In the genomic region with DNA sequence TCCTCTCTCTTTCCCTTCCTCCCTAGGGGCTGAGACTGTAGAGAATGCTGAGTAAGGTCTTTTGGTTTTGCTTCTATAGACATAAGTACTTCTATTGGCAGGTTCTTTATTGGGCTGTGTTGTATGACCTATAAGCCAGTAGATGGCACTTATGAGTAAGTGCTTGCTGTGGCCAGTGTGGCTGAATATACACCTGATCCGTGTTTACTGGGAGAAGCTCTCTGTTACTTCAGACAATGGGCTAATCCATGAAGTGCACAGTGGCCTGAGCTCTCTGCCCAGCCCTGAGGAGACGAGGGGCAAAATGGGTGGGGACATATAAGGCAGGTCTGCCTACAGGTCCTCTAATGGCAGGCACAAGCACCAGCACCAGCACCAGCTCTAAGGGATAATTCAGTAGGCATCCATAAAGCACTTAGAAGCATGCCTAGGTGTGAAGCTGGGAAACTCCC, we compare ENCODE assay signal across 8 cellular contexts.
A peak's percentile ranks its signal among the peaks of the same experiment; 100 is the strongest.
DNase-seq lines count a peak whose midpoint lies in the region; ATAC-seq and TF ChIP-seq lines count a peak whose summit lies in the region.

No MANE protein-coding gene starts in this region.

- H3K9me3 ChIP-seq in gastroesophageal sphincter (peaks cover 0 to 8% (median 0%) of the 10 kb centered on the region in 3 donors), testis (no peaks in the 10 kb centered on the region)

- CTCF ChIA-PET in RWPE1 (lab: Yijun Ruan, JAX), result interaction anchor here (0.6 to 1.6 kb wide), 3 partner anchors 17 to 854 kb away, joined by 4 to 6 read pairs (median 4); no protein-coding TSS in a partner anchor

- intact Hi-C loops in testis (cut with DNase I; ENCODE audit: low total_unique reads) (no loop called here), head of caudate nucleus (cut with DNase I) (no loop called here)

- DNase-seq in GM10266 (ENCODE audit: extremely low spot score) (peak; percentile 39), HK-2 (ENCODE audit: unreplicated experiment) (peak; percentile 5), RWPE1 (ENCODE audit: low spot score) (peak; percentile 36), testis (peak; percentile 22), middle frontal gyrus (ENCODE audit: extremely low spot score, low spot score) (no peak), head of caudate nucleus (no peak)

- H3K4me1 ChIP-seq in gastroesophageal sphincter (no peaks in the 10 kb centered on the region), testis (no peaks in the 10 kb centered on the region)

- H3K27me3 ChIP-seq in gastroesophageal sphincter (no peaks in the 10 kb centered on the region), testis (no peaks in the 10 kb centered on the region)

- no peak for TF ChIP-seq EP300 in gastroesophageal sphincter (IDR thresholded peaks at IDR 0.05)

- WGBS in gastroesophageal sphincter (ENCODE audit: low coverage in 1 of 2), 2 donors, result 0 to 33% methylated on average over 1 to 2 of the region's 2 CpGs
- WGBS in testis, 2 donors, result 53 to 55% methylated on average over 2 of the region's 2 CpGs

- POLR2A ChIA-PET in RWPE1 (lab: Yijun Ruan, JAX; ENCODE audit: low non-redundant PET), result no interaction called here

- no peak for TF ChIP-seq POLR2A in gastroesophageal sphincter (IDR thresholded peaks at IDR 0.05)
- TF ChIP-seq POLR2A in testis (IDR thresholded peaks at IDR 0.05), result no peak

- no peaks in the 10 kb centered on the region for H3K36me3 ChIP-seq in gastroesophageal sphincter
- no peaks in the 10 kb centered on the region for H3K36me3 ChIP-seq in testis (ENCODE audit: low read depth, missing control alignments)

- TF ChIP-seq CTCF in GM10266 (IDR thresholded peaks at IDR 0.05; ENCODE audit: control insufficient read depth, insufficient read depth, low read depth, missing control alignments), result peak; percentile 50
- TF ChIP-seq CTCF in RWPE1 (conservative IDR thresholded peaks at IDR 0.05; ENCODE audit: low read depth), result peak; percentile 53
- peak; percentile 17 to 56 (median 32) for TF ChIP-seq CTCF in gastroesophageal sphincter (IDR thresholded peaks at IDR 0.05)
- TF ChIP-seq CTCF in testis (IDR thresholded peaks at IDR 0.05), result peak in 1 of 3 experiments; percentile 24

- ATAC-seq in GM21526 (IDR thresholded peaks at IDR 0.05; ENCODE audit: low FRiP score, unreplicated experiment), result peak; percentile 97
- no peak for ATAC-seq in gastroesophageal sphincter

- H3K4me3 ChIP-seq in gastroesophageal sphincter (no peak overlapping the region), testis (no peak overlapping the region)

- H3K27ac ChIP-seq in RWPE1, result no peak overlapping the region
- H3K27ac ChIP-seq in gastroesophageal sphincter, result no peak overlapping the region
- no peak overlapping the region for H3K27ac ChIP-seq in testis

Comparison
In these comparisons a context has a peak if more than half of its experiments do, and no peak if none do; other contexts are left out.
1. DNase-seq: peak in GM10266 (single experiment), HK-2 (single experiment), RWPE1 (single experiment) and testis (single experiment); none in middle frontal gyrus (single experiment) and head of caudate nucleus (0 of 42).